In genomic region chr12:123989753-123990152, GRCh38 we compare ENCODE assay signal across 1 cellular context.
TF ChIP-seq lines count a peak whose summit lies in the region.

No MANE protein-coding gene starts in this region.

TF ChIP-seq in HepG2, 621 proteins besides CTCF, POLR2A, EP300 and RAD21:
- TF ChIP-seq TCF7 (IDR thresholded peaks at IDR 0.05; ENCODE audit: low read depth) (no peak), ZNF44 (CRISPR knock-in tag; IDR thresholded peaks at IDR 0.05) (no peak), ETV5 (CRISPR knock-in tag; IDR thresholded peaks at IDR 0.05; ENCODE audit: borderline replicate concordance) (no peak; the same call in 1 of the 2 replicates), PAXIP1 (CRISPR knock-in tag; conservative IDR thresholded peaks at IDR 0.05) (0 out of 2 replicates have a peak, but pooled peaks have one; percentile 22), FOXA1 (IDR thresholded peaks at IDR 0.05) (no peak), FOXA1 (CRISPR knock-in tag; IDR thresholded peaks at IDR 0.05) (peak; percentile 3; the same call in 1 of the 2 replicates), SRSF1 (optimal IDR thresholded peaks at IDR 0.05; ENCODE audit: low read depth, low read length) (no peak), PHF21A (CRISPR knock-in tag; IDR thresholded peaks at IDR 0.05) (no peak), ZSCAN29 (CRISPR knock-in tag; conservative IDR thresholded peaks at IDR 0.05) (no peak), ZNF563 (CRISPR knock-in tag; IDR thresholded peaks at IDR 0.05) (no peak), CSRNP2 (CRISPR knock-in tag; conservative IDR thresholded peaks at IDR 0.05; ENCODE audit: low read depth) (no peak)
- TF ChIP-seq, protein P1, sequence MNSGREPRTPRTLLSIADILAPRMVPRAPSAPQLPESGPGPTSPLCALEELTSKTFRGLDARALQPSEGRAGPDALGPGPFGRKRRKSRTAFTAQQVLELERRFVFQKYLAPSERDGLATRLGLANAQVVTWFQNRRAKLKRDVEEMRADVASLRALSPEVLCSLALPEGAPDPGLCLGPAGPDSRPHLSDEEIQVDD (CRISPR knock-in tag; IDR thresholded peaks at IDR 0.05; ENCODE audit: borderline replicate concordance): no peak
- TF ChIP-seq, protein P2, sequence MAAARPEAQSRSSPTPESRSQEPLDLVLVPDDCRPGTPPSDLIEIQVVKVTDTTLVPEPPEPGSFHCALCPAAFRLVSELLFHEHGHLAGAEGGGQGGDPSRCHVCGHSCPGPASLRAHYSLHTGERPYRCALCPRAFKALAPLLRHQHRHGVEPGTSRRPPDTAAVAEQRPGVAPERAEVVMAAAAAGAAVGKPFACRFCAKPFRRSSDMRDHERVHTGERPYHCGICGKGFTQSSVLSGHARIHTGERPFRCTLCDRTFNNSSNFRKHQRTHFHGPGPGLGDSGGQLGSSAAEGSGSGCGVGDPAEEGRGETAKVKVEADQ (CRISPR knock-in tag; IDR thresholded peaks at IDR 0.05; ENCODE audit: borderline replicate concordance): no peak
